Comparison of ENCODE assay signal across 8 cellular contexts in genomic region chr16:73057369-73058210, GRCh38. TPM values are rescaled to one million over a fixed set of nuclear protein-coding genes. Genes with fewer than 3 reads are reported as not detected.
DNase-seq lines count a peak whose midpoint lies in the region; ATAC-seq and TF ChIP-seq lines count a peak whose summit lies in the region.

No MANE protein-coding gene starts in this region.

- H3K9me3 ChIP-seq in stomach smooth muscle (ENCODE audit: control insufficient read depth in 2 of 2, low read length in 2 of 2) = no peaks in the 10 kb centered on the region

- CTCF ChIA-PET in GM10248 (lab: Yijun Ruan, JAX) = interaction anchor here (0.9 kb wide), 1 partner anchor 225 kb away, joined by 3 read pairs; no protein-coding TSS in a partner anchor

- H3K27me3 ChIP-seq in kidney epithelial cell (ENCODE audit: control insufficient read depth, insufficient read depth, low read length) (no peaks in the 10 kb centered on the region), stomach smooth muscle (ENCODE audit: control insufficient read depth in 1 of 2, insufficient read depth in 2 of 2, low read length in 2 of 2) (no peaks in the 10 kb centered on the region)

- H3K4me3 ChIP-seq in kidney epithelial cell (ENCODE audit: low read depth, low read length) (peak overlapping the region; percentile 70), stomach smooth muscle (ENCODE audit: low read length in 2 of 2) (peak overlapping the region; percentile 80)

- peak overlapping the region; percentile 88 for H3K9ac ChIP-seq in stomach smooth muscle (ENCODE audit: low read length in 2 of 2)

- peak; percentile 43 for ATAC-seq in GM21381 (IDR thresholded peaks at IDR 0.05; ENCODE audit: unreplicated experiment)

- POLR2A ChIA-PET in GM10248 (lab: Yijun Ruan, JAX) = interaction anchor here (0.6 kb wide), 2 partner anchors 10 to 1127 kb away, joined by 4 to 7 read pairs; no protein-coding TSS in a partner anchor

- peaks cover 44% of the 10 kb centered on the region for H3K4me1 ChIP-seq in stomach smooth muscle (ENCODE audit: control insufficient read depth, insufficient read depth, low read length)

- DNase-seq in GM10248 (ENCODE audit: extremely low spot score) (peak; percentile 57), HT-29 (ENCODE audit: low spot score) (peak; percentile 23), astrocyte of the hippocampus (ENCODE audit: low read depth, low spot score) (peak; percentile 75), kidney epithelial cell (ENCODE audit: low read depth) (no peak), DMS153 treated with DMSO at 0.1 percent for 48 hours (lab: John Stamatoyannopoulos, UW; ENCODE audit: unreplicated experiment) (no peak), NCI-H2171 (lab: John Stamatoyannopoulos, UW) (no peak)

- H3K36me3 ChIP-seq in kidney epithelial cell (ENCODE audit: control insufficient read depth, insufficient read depth, low read length) = no peaks in the 10 kb centered on the region
- H3K36me3 ChIP-seq in stomach smooth muscle (ENCODE audit: control insufficient read depth in 2 of 2, insufficient read depth in 2 of 2, low read length in 2 of 2) = no peaks in the 10 kb centered on the region

- H3K27ac ChIP-seq in stomach smooth muscle (ENCODE audit: low read length) = peak overlapping the region; percentile 99

- TF ChIP-seq CTCF in GM10248 (IDR thresholded peaks at IDR 0.05; ENCODE audit: control extremely low read depth, extremely low read depth, low read depth, missing control alignments) = peak; percentile 7
- TF ChIP-seq CTCF in kidney epithelial cell (IDR thresholded peaks at IDR 0.05; ENCODE audit: insufficient read depth, low read length, poor library complexity, severe bottlenecking) = peak; percentile 22

RNA-seq across cellular contexts. Expression of gene ZFHX3, which starts 9.7 kb away (rescaled TPM):
- total RNA-seq in HT-29 (2014; rRNA removed; shearing (Covaris generic)) = 2.6 and 3.5 TPM in 2 replicates
- total RNA-seq in kidney epithelial cell = 19.9 and 29.0 TPM in 2 replicates

Comparison
In these comparisons a context has a peak if more than half of its experiments do, and no peak if none do; other contexts are left out.
1. DNase-seq: peak in GM10248 (single experiment), HT-29 (single experiment) and astrocyte of the hippocampus (single experiment); none in kidney epithelial cell (single experiment), DMS153 treated with DMSO at 0.1 percent for 48 hours (single experiment) and NCI-H2171 (single experiment).